ENCODE assay signal across 20 cellular contexts in the genomic region with DNA sequence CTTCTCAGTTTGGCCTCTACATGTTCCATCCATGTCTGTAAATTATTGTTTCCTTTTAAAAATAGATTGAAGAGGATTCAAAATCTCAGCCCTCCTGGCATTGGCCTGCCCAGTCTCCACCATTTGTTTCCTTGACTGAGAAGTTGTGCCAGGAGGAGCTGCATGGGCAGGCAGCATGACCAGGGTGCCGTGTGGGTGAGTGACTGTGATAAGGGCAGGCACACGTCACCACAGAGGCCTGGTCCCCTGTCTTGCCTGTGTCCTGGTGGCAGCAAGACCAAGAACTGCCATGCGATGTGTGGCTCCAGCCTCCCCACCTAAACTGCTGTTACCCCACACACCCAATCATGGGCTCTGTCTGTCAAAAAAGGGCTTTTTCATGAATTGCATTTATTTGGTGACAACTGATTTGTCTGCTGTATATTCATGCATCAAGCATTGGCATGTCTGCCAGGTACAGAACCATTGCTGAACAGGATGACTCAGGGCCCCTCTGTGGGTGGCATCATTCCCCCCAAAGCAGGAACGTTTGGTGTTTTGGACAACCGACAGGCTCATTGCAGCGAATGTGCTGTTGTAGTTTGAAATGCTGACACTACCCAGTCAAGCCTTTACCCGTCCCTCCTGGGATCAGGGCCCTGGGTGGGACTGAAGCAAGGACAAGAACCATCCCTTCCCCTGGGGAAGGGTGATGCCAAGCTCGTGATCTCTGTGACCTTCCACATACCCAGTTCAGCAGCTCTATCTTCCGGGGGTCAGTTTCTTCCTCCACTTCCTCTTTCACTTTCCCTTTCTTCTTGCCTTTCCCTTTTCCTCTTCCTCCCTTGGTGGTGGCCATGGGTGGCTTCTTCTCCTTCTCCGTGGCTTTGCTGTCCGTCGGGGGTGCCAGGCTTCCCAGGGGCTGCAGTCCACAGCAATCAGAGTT. TPM values are rescaled to one million over a fixed set of nuclear protein-coding genes. Genes with fewer than 3 reads are reported as not detected.
DNase-seq lines count a peak whose midpoint lies in the region; ATAC-seq, FAIRE-seq and TF ChIP-seq lines count a peak whose summit lies in the region.
"Had no signal": no experiment of that assay in that cellular context is flagged by ENCODE, and none has a peak within 500 bp of the region (broad histone marks: within the 10 kb centered on the region; RNA-seq: fewer than 3 reads in every experiment).

No MANE protein-coding gene starts in this region.

- no peak overlapping the region for H3K4me3 ChIP-seq in GM12878

- FAIRE-seq in GM12891 (lab: Jason Lieb, UNC) (peak; percentile 74), GM12878 (lab: Jason Lieb, UNC) (no peak)

- intact Hi-C loops in GM12878 (cut with micrococcal nuclease; ENCODE audit: unreplicated experiment), result no loop called here

- no peak overlapping the region for H2AFZ ChIP-seq in GM12878 (ENCODE audit: control insufficient read depth, low read depth, low read length)

- no peak overlapping the region for H3K27ac ChIP-seq in GM12878 (ENCODE audit: control insufficient read depth, insufficient read depth)

- H3K4me2 ChIP-seq in GM12878 (ENCODE audit: control insufficient read depth, insufficient read depth), result no peak overlapping the region

- peak overlapping the region; percentile 88 to 97 (median 96) for H3K27ac Mint-ChIP-seq in naive B cell
- H3K27ac Mint-ChIP-seq: brain, endodermal cell, nephron had no signal

- H3K9ac ChIP-seq in GM12878 (ENCODE audit: control insufficient read depth, insufficient read depth, low read length), result no peak overlapping the region

- H3K4me3 Mint-ChIP-seq in naive B cell, result peak overlapping the region; percentile 44 to 91 (median 84)
- H3K4me3 Mint-ChIP-seq: brain; endodermal cell; nephron; stimulated activated naive CD8-positive, alpha-beta T cell treated with anti-CD3 and anti-CD28 coated beads, Interleukin-15, amount 100 ng/mL, for 72 hours had no signal

- WGBS in GM12878 (ENCODE audit: insufficient coverage, insufficient replicate concordance, low lambda C conversion rate, missing lambda C conversion rate), result 59% methylated on average over 12 of the region's 12 CpGs

- RAD21 ChIA-PET in GM12878 (lab: Charles Lee; ENCODE audit: unreplicated experiment), result no interaction called here

- no peaks in the 10 kb centered on the region for H3K27me3 ChIP-seq in GM12878 (replicated peaks in 1 of 2; ENCODE audit: control insufficient read depth in 2 of 2, insufficient read depth in 2 of 2, low read length in 1 of 2)

- DNase-seq in GM12891 (ENCODE audit: insufficient read length, low spot score) (no peak), NAMALWA (ENCODE audit: low spot score) (peak; percentile 23), GM12878 (ENCODE audit: low read depth, low spot score) (no peak), naive B cell (peak; percentile 35), AG20443 (ENCODE audit: low spot score) (no peak), NCI-H1694 (lab: John Stamatoyannopoulos, UW) (no peak), anterior cingulate cortex (lab: John Stamatoyannopoulos, UW) (no peak)
- DNase-seq: activated gamma-delta T cell treated with Interleukin-2 at 50 U/mL for 16 hours; BE2C; endodermal cell; GOT3; islet precursor cell; NCI-H2171 treated with DMSO at 0.1 percent for 48 hours; stimulated activated naive CD8-positive, alpha-beta T cell treated with anti-CD3 and anti-CD28 coated beads, Interleukin-15, amount 100 ng/mL, for 72 hours; T-helper 9 cell had no signal

- CTCF ChIA-PET in GM12878 (lab: Yijun Ruan, JAX), result no interaction called here

- POLR2A ChIA-PET in GM12878 (lab: Charles Lee), result interaction anchor here (0.6 kb wide), 1 partner anchor 483 kb away, joined by 5 read pairs; no protein-coding TSS in a partner anchor

- H3K4me1 Mint-ChIP-seq in naive B cell, result peaks cover 54 to 69% (median 62%) of the 10 kb centered on the region in 3 donors
- H3K4me1 Mint-ChIP-seq: brain had no signal

- H3K36me3 Mint-ChIP-seq in naive B cell, result no peaks in the 10 kb centered on the region
- H3K36me3 Mint-ChIP-seq: brain had no signal

- TF ChIP-seq RAD21 in GM12878 (IDR thresholded peaks at IDR 0.05; ENCODE audit: insufficient read depth, low read depth, low read length), result no peak

- peaks cover 5% of the 10 kb centered on the region; the same call in 1 of the 2 replicates for H3K4me1 ChIP-seq in GM12878 (ENCODE audit: control insufficient read depth, insufficient read depth, low read length)
- H3K4me1 ChIP-seq: BE2C had no signal

- ATAC-seq in GM12878, result no peak; the same call in 1 of the 3 replicates
- peak; percentile 52 to 57 for ATAC-seq in naive B cell (ENCODE audit: low read depth in 2 of 2)
- no peak for ATAC-seq in GM21447 (IDR thresholded peaks at IDR 0.05; ENCODE audit: unreplicated experiment)
- ATAC-seq: Panc1; stimulated activated naive CD8-positive, alpha-beta T cell treated with anti-CD3 and anti-CD28 coated beads, Interleukin-15, amount 100 ng/mL, for 72 hours had no signal

- no peaks in the 10 kb centered on the region for H3K79me2 ChIP-seq in GM12878 (ENCODE audit: control insufficient read depth, insufficient read depth, low read length)

- in situ Hi-C loops in GM12878 (cut with MboI), result no loop called here

- no peaks in the 10 kb centered on the region for H3K9me3 ChIP-seq in GM12878 (replicated peaks; ENCODE audit: control insufficient read depth, insufficient read depth, low read length)
- H3K9me3 ChIP-seq: BE2C had no signal

- TF ChIP-seq POLR2A in GM12891 (IDR thresholded peaks at IDR 0.05; ENCODE audit: low read depth, low read length) (no peak), GM12878 (IDR thresholded peaks at IDR 0.05; ENCODE audit: low read depth, low read length) (no peak)

- SMC1A ChIA-PET in GM12878 (lab: Charles Lee; ENCODE audit: uncharacterized antibody, unreplicated experiment), result no interaction called here

- no peaks in the 10 kb centered on the region for H3K27me3 Mint-ChIP-seq in naive B cell
- H3K27me3 Mint-ChIP-seq: stimulated activated naive CD8-positive, alpha-beta T cell treated with anti-CD3 and anti-CD28 coated beads, Interleukin-15, amount 100 ng/mL, for 72 hours had no signal

- no peak for TF ChIP-seq CTCF in GM12878 (IDR thresholded peaks at IDR 0.05 in 2 of 3, conservative IDR thresholded peaks at IDR 0.05 in 1 of 3; ENCODE audit: control insufficient read depth in 2 of 3, extremely low read depth in 1 of 3, insufficient read depth in 1 of 3, low read depth in 3 of 3, low read length in 3 of 3)

- no TSS peak for BruUV-seq in GM12878 (replicated peaks; lab: Mats Ljungman, UMichigan)

- no peaks in the 10 kb centered on the region for H4K20me1 ChIP-seq in GM12878 (ENCODE audit: control insufficient read depth, insufficient read depth)

- no peaks in the 10 kb centered on the region for H3K36me3 ChIP-seq in GM12878 (ENCODE audit: control insufficient read depth in 2 of 2, insufficient read depth in 2 of 2, low read length in 1 of 2)
- H3K36me3 ChIP-seq: BE2C had no signal

- peaks cover 0 to 6% (median 0%) of the 10 kb centered on the region in 7 donors for H3K9me3 Mint-ChIP-seq in naive B cell
- H3K9me3 Mint-ChIP-seq: endodermal cell; stimulated activated naive CD8-positive, alpha-beta T cell treated with anti-CD3 and anti-CD28 coated beads, Interleukin-15, amount 100 ng/mL, for 72 hours had no signal

- TF ChIP-seq EP300 in GM12878 (IDR thresholded peaks at IDR 0.05; ENCODE audit: borderline replicate concordance in 1 of 2, control insufficient read depth in 1 of 2, low read depth in 2 of 2, low read length in 2 of 2), result no peak

TF ChIP-seq in GM12891, 5 proteins besides CTCF, POLR2A, EP300 and RAD21 (continues in another document):
- TF ChIP-seq POLR2AphosphoS5 (IDR thresholded peaks at IDR 0.05; ENCODE audit: low read depth, low read length), result no peak

RNA-seq across cellular contexts. Expression of a gene that starts 51.6 kb away (rescaled TPM):
- polyA plus RNA-seq in GM12891 (2012; ENCODE audit: low read depth, missing spikeins), result 0.04 TPM
- total RNA-seq in GM12878 (2013; cell fraction: nucleolus; rRNA removed), result 0.31 TPM in 1 of 2 replicates, not detected in the other
- total RNA-seq in GM12878 (2014; rRNA removed) (0.05 and 0.06 TPM in 2 replicates), GM12878 (2014; rRNA removed; fragmentation: Illumina TruSeq; extraction: Trizol) (not detected in 2 replicates), GM12878 (2021) (0.16 TPM in 1 of 2 replicates, not detected in the other)
- not detected for polyA plus RNA-seq in GM12878 (2011; ENCODE audit: low read depth)
- polyA plus RNA-seq in GM12878 (2011; rRNA removed) (0.06 and 0.07 TPM in 2 replicates), GM12878 (2014; fragmentation: Illumina TruSeq; extraction: Trizol) (0.01 TPM in 1 of 2 replicates, not detected in the other), GM12878 (2014; fragmentation: Nextera tagmentation; extraction: Ambion mirVana) (under 1 TPM; 0.02 to 0.10 TPM), GM12878 (2014; rRNA removed) (0.05 TPM in 1 of 2 replicates, not detected in the other), GM12878 (2016; fragmentation: Nextera tagmentation; extraction: Ambion mirVana) (not detected), naive B cell (ENCODE audit: low read depth in 6 of 6) (under 1 TPM in 4 of 6 donors, not detected in 2; 0.05 to 0.12 (median 0.09) TPM)
- not detected in 2 replicates for polyA plus RNA-seq in GM12878 (2011; cell fraction: cytosol; rRNA removed)
- not detected in 2 replicates for polyA plus RNA-seq in GM12878 (2011; cell fraction: nucleus; rRNA removed)
- 0.01 TPM in 1 of 2 replicates, not detected in the other for polyA plus RNA-seq in GM12878 (2012)
- not detected in 2 replicates for polyA minus RNA-seq in GM12878 (2011; rRNA and poly(A)+ RNA removed)
- not detected in 2 replicates for polyA minus RNA-seq in GM12878 (2011; cell fraction: cytosol; rRNA and poly(A)+ RNA removed)
- 0.12 TPM in 1 of 2 replicates, not detected in the other for polyA minus RNA-seq in GM12878 (2011; cell fraction: nucleus; rRNA and poly(A)+ RNA removed)
- total RNA-seq: endodermal cell, glomerular endothelial cell had no signal

RNA-seq across cellular contexts. Expression of a gene that starts 58.5 kb away (rescaled TPM):
- polyA plus RNA-seq in GM12891 (2012; ENCODE audit: low read depth, missing spikeins), result 5.7 TPM
- 48.5 and 55.2 TPM in 2 replicates for total RNA-seq in GM12878 (2013; cell fraction: nucleolus; rRNA removed)
- total RNA-seq in GM12878 (2014; rRNA removed) (10.0 and 12.5 TPM in 2 replicates), GM12878 (2014; rRNA removed; fragmentation: Illumina TruSeq; extraction: Trizol) (11.9 and 12.1 TPM in 2 replicates), GM12878 (2021) (12.5 and 13.6 TPM in 2 replicates)
- 5.9 TPM for polyA plus RNA-seq in GM12878 (2011; ENCODE audit: low read depth)
- polyA plus RNA-seq in GM12878 (2011; rRNA removed) (11.8 and 13.3 TPM in 2 replicates), GM12878 (2014; fragmentation: Illumina TruSeq; extraction: Trizol) (11.5 and 13.5 TPM in 2 replicates), GM12878 (2014; fragmentation: Nextera tagmentation; extraction: Ambion mirVana) (1 to 10 TPM; 1.9 to 3.6 TPM), GM12878 (2014; rRNA removed) (7.8 and 8.5 TPM in 2 replicates), GM12878 (2016; fragmentation: Nextera tagmentation; extraction: Ambion mirVana) (1 to 10 TPM; 5.3 to 7.5 TPM), naive B cell (ENCODE audit: low read depth in 6 of 6) (10 to 100 TPM in 5 of 6 donors, 1 to 10 TPM in 1; 2.7 to 43.0 (median 17.1) TPM)
- polyA plus RNA-seq in GM12878 (2011; cell fraction: cytosol; rRNA removed), result 4.9 and 5.0 TPM in 2 replicates
- 17.0 and 17.8 TPM in 2 replicates for polyA plus RNA-seq in GM12878 (2011; cell fraction: nucleus; rRNA removed)
- 7.5 and 7.8 TPM in 2 replicates for polyA plus RNA-seq in GM12878 (2012)
- polyA minus RNA-seq in GM12878 (2011; rRNA and poly(A)+ RNA removed), result 9.4 and 15.1 TPM in 2 replicates
- polyA minus RNA-seq in GM12878 (2011; cell fraction: cytosol; rRNA and poly(A)+ RNA removed), result 3.6 and 3.7 TPM in 2 replicates
- 20.8 and 27.6 TPM in 2 replicates for polyA minus RNA-seq in GM12878 (2011; cell fraction: nucleus; rRNA and poly(A)+ RNA removed)

Comparison
In these comparisons a context has a peak if more than half of its experiments do, and no peak if none do; other contexts are left out.
1. DNase-seq: peak in NAMALWA (single experiment) and naive B cell (single experiment); none in GM12891 (single experiment), GM12878 (single experiment), AG20443 (single experiment), NCI-H1694 (single experiment) and anterior cingulate cortex (0 of 58).
2. ATAC-seq: peak in naive B cell (2 of 2); none in GM12878 (single experiment) and GM21447 (single experiment).